ENCODE assay signal across 17 cellular contexts in genomic region chr5:138926257-138926656, GRCh38. TPM values are rescaled to one million over a fixed set of nuclear protein-coding genes. Genes with fewer than 3 reads are reported as not detected.
DNase-seq lines count a peak whose midpoint lies in the region; ATAC-seq and TF ChIP-seq lines count a peak whose summit lies in the region.
"Had no signal": no experiment of that assay in that cellular context is flagged by ENCODE, and none has a peak within 500 bp of the region (broad histone marks: within the 10 kb centered on the region; RNA-seq: fewer than 3 reads in every experiment).

No MANE protein-coding gene starts in this region.

- TF ChIP-seq CTCF in right atrium auricular region (IDR thresholded peaks at IDR 0.05) (no peak), heart right ventricle (IDR thresholded peaks at IDR 0.05) (no peak), brain (conservative IDR thresholded peaks at IDR 0.05) (no peak), nephron progenitor cell (IDR thresholded peaks at IDR 0.05) (no peak), type B pancreatic cell (conservative IDR thresholded peaks at IDR 0.05) (no peak)

- H3K36me3 Mint-ChIP-seq in brain: peaks cover 80% of the 10 kb centered on the region
- peaks cover 66% of the 10 kb centered on the region for H3K36me3 Mint-ChIP-seq in nephron progenitor cell (ENCODE audit: low read depth)
- peaks cover 63% of the 10 kb centered on the region for H3K36me3 Mint-ChIP-seq in type B pancreatic cell

- H3K27me3 ChIP-seq in right atrium auricular region: no peaks in the 10 kb centered on the region
- H3K27me3 ChIP-seq in heart right ventricle: no peaks in the 10 kb centered on the region
- H3K27me3 ChIP-seq: BE2C had no signal

- 92 to 96% methylated on average over 11 of the region's 11 CpGs for WGBS in heart right ventricle, 2 donors

- intact Hi-C loops in heart right ventricle (cut with DNase I): loop anchor here in 2 of 10 donors (2.0 to 10.0 kb wide), 2 partner anchors 201 to 281 kb away; no protein-coding TSS in a partner anchor

- no peak overlapping the region for H3K4me3 ChIP-seq in right atrium auricular region
- no peak overlapping the region for H3K4me3 ChIP-seq in heart right ventricle

- ATAC-seq in heart right ventricle (no peak), HG03108 (IDR thresholded peaks at IDR 0.05; ENCODE audit: unreplicated experiment) (no peak)
- ATAC-seq: Right ventricle myocardium inferior had no signal

- H3K27ac Mint-ChIP-seq in brain (peak overlapping the region in 4 of 5 experiments; percentile 52 to 93 (median 84)), nephron progenitor cell (peak overlapping the region; percentile 28), type B pancreatic cell (peak overlapping the region; percentile 41)
- H3K27ac Mint-ChIP-seq: CD4-positive, alpha-beta T cell had no signal

- H3K9me3 ChIP-seq in right atrium auricular region: no peaks in the 10 kb centered on the region
- H3K9me3 ChIP-seq in heart right ventricle: no peaks in the 10 kb centered on the region
- H3K9me3 ChIP-seq: BE2C had no signal

- peaks cover 38% of the 10 kb centered on the region for H3K4me1 Mint-ChIP-seq in brain
- H3K4me1 Mint-ChIP-seq in nephron progenitor cell: peaks cover 9% of the 10 kb centered on the region
- H3K4me1 Mint-ChIP-seq in type B pancreatic cell (ENCODE audit: unreplicated experiment): peaks cover 4% of the 10 kb centered on the region

- peaks cover 52% of the 10 kb centered on the region for H3K36me3 ChIP-seq in right atrium auricular region
- peaks cover 0 to 84% (median 46%) of the 10 kb centered on the region in 9 donors for H3K36me3 ChIP-seq in heart right ventricle

- no peak overlapping the region for H3K4me3 Mint-ChIP-seq in brain
- H3K4me3 Mint-ChIP-seq in nephron progenitor cell: no peak overlapping the region
- H3K4me3 Mint-ChIP-seq in type B pancreatic cell: peak overlapping the region; percentile 26
- H3K4me3 Mint-ChIP-seq: CD4-positive, alpha-beta T cell had no signal

- H3K9me3 Mint-ChIP-seq in brain (no peaks in the 10 kb centered on the region), nephron progenitor cell (no peaks in the 10 kb centered on the region), type B pancreatic cell (no peaks in the 10 kb centered on the region)
- H3K9me3 Mint-ChIP-seq: CD4-positive, alpha-beta T cell had no signal

- H3K27ac ChIP-seq in right atrium auricular region (peak overlapping the region; percentile 78 to 81), heart right ventricle (peak overlapping the region in 3 of 10 donors; percentile 71 to 81 (median 77))

- DNase-seq in right atrium auricular region (ENCODE audit: low spot score): no peak
- DNase-seq in heart right ventricle: no peak
- DNase-seq in nephron progenitor cell: no peak
- DNase-seq in type B pancreatic cell (ENCODE audit: extremely low spot score, unreplicated experiment): no peak
- DNase-seq in amniotic stem cell (lab: John Stamatoyannopoulos, UW): no peak
- no peak for DNase-seq in stimulated activated CD4-positive, alpha-beta T cell treated with anti-CD3 and anti-CD28 coated beads, Interleukin-12 subunit alpha, Interleukin-12 subunit beta, amount 100 ng/mL, for 4 hours
- DNase-seq: BE2C; CD4-positive, alpha-beta T cell; DMS53; GOT3; KG1; NCI-H1105 treated with DMSO at 0.1 percent for 48 hours; NCI-H1694; NCI-H2081 treated with DMSO at 0.1 percent for 48 hours had no signal

- H3K27me3 Mint-ChIP-seq in brain (no peaks in the 10 kb centered on the region), nephron progenitor cell (ENCODE audit: low read depth, poor library complexity) (no peaks in the 10 kb centered on the region), type B pancreatic cell (no peaks in the 10 kb centered on the region)
- H3K27me3 Mint-ChIP-seq: CD4-positive, alpha-beta T cell had no signal

- H3K4me1 ChIP-seq in right atrium auricular region: peaks cover 0 to 41% of the 10 kb centered on the region in 2 donors
- peaks cover 0 to 54% (median 31%) of the 10 kb centered on the region in 9 donors for H3K4me1 ChIP-seq in heart right ventricle

RNA-seq across cellular contexts. Expression of gene LRRTM2, which starts 51.1 kb away (rescaled TPM):
- total RNA-seq in right atrium auricular region (not detected), heart right ventricle (under 1 TPM in 4 of 10 donors, not detected in 6; 0.07 to 0.49 (median 0.17) TPM), type B pancreatic cell (ENCODE audit: low replicate concordance) (4.6 TPM in 1 of 2 replicates, not detected in the other)
- polyA plus RNA-seq in heart right ventricle (under 1 TPM; 0.04 to 0.07 TPM), brain (ENCODE audit: insufficient read depth, low read depth, low replicate concordance) (2.8 TPM)
- total RNA-seq: Right ventricle myocardium inferior had no signal

Comparison
In these comparisons a context has a peak if more than half of its experiments do, and no peak if none do; other contexts are left out.
1. H3K27ac Mint-ChIP-seq: peak in every context shown above with its lines; median percentile 84 in brain; 41 in type B pancreatic cell; 28 in nephron progenitor cell.